ENCODE assay signal across 8 cellular contexts in genomic region chr17:45231481-45232116, GRCh38. TPM values are rescaled to one million over a fixed set of nuclear protein-coding genes. Genes with fewer than 3 reads are reported as not detected.
DNase-seq lines count a peak whose midpoint lies in the region; ATAC-seq and TF ChIP-seq lines count a peak whose summit lies in the region.

No MANE protein-coding gene starts in this region.

- POLR2A ChIA-PET in CD8-positive, alpha-beta memory T cell (lab: Charles Lee), result interaction anchor here (1.0 to 4.0 kb wide), 4 partner anchors 9 to 24 kb away, joined by 3 to 36 read pairs (median 4); partner anchors contain the start of gene FMNL1

- peaks cover 77 to 91% (median 77%) of the 10 kb centered on the region in 3 donors for H3K4me1 Mint-ChIP-seq in CD8-positive, alpha-beta memory T cell
- peaks cover 31 to 62% (median 52%) of the 10 kb centered on the region in 3 donors for H3K4me1 Mint-ChIP-seq in IgD-negative memory B cell

- no peaks in the 10 kb centered on the region for H3K27me3 ChIP-seq in CD8-positive, alpha-beta memory T cell (ENCODE audit: insufficient read depth, low read length, poor library complexity, severe bottlenecking)

- peaks cover 75% of the 10 kb centered on the region for H3K4me1 ChIP-seq in CD8-positive, alpha-beta memory T cell (ENCODE audit: insufficient read depth, low read length)
- peaks cover 15% of the 10 kb centered on the region for H3K4me1 ChIP-seq in mucosa of descending colon (ENCODE audit: low read depth)

- no peaks in the 10 kb centered on the region for H3K9me3 ChIP-seq in CD8-positive, alpha-beta memory T cell (ENCODE audit: low read length)
- no peaks in the 10 kb centered on the region for H3K9me3 ChIP-seq in mucosa of descending colon

- H3K27ac Mint-ChIP-seq in CD8-positive, alpha-beta memory T cell, result peak overlapping the region; percentile 54 to 100 (median 90)
- H3K27ac Mint-ChIP-seq in IgD-negative memory B cell, result peak overlapping the region; percentile 73 to 100 (median 99)

- in situ Hi-C loops in astrocyte of the cerebellum (cut with HindIII; ENCODE audit: low sequenced_read_pairs), result no loop called here

- peak overlapping the region in 3 of 7 donors; percentile 20 to 59 (median 36) for H3K4me3 Mint-ChIP-seq in CD8-positive, alpha-beta memory T cell
- peak overlapping the region in 2 of 4 donors; percentile 9 to 48 for H3K4me3 Mint-ChIP-seq in IgD-negative memory B cell

- CTCF ChIA-PET in CD8-positive, alpha-beta memory T cell (lab: Charles Lee), result interaction anchor here (1.0 to 13.0 kb wide), 9 partner anchors 11 to 153 kb away, joined by 3 to 409 read pairs (median 11); partner anchors contain the start of genes ACBD4, FMNL1 and HEXIM1

- no peak overlapping the region for H3K27ac ChIP-seq in CD8-positive, alpha-beta memory T cell (ENCODE audit: low read depth, low read length)

- intact Hi-C loops in mucosa of descending colon (cut with DNase I, micrococcal nuclease), result no loop called here

- peak; percentile 10 for ATAC-seq in mucosa of descending colon
- ATAC-seq in GM21619 (IDR thresholded peaks at IDR 0.05; ENCODE audit: unreplicated experiment), result no peak
- no peak for ATAC-seq in GM21717 (IDR thresholded peaks at IDR 0.05; ENCODE audit: unreplicated experiment)
- no peak for ATAC-seq in HG03442 (IDR thresholded peaks at IDR 0.05; ENCODE audit: unreplicated experiment)
- ATAC-seq in GM18868 (IDR thresholded peaks at IDR 0.05; ENCODE audit: unreplicated experiment), result no peak

- no peak for DNase-seq in CD8-positive, alpha-beta memory T cell
- DNase-seq in astrocyte of the cerebellum (ENCODE audit: low read depth), result no peak
- peak in 1 of 3 donors; percentile 50 for DNase-seq in mucosa of descending colon

- H3K9me3 Mint-ChIP-seq in CD8-positive, alpha-beta memory T cell, result no peaks in the 10 kb centered on the region
- no peaks in the 10 kb centered on the region for H3K9me3 Mint-ChIP-seq in IgD-negative memory B cell

- peaks cover 15% of the 10 kb centered on the region for H3K36me3 ChIP-seq in CD8-positive, alpha-beta memory T cell (ENCODE audit: insufficient read depth, low read length)
- no peaks in the 10 kb centered on the region for H3K36me3 ChIP-seq in mucosa of descending colon (ENCODE audit: low read depth)

- H3K36me3 Mint-ChIP-seq in CD8-positive, alpha-beta memory T cell, result peaks cover 0 to 69% (median 8%) of the 10 kb centered on the region in 3 donors
- H3K36me3 Mint-ChIP-seq in IgD-negative memory B cell, result peaks cover 3% of the 10 kb centered on the region

- no peak overlapping the region for H3K4me3 ChIP-seq in CD8-positive, alpha-beta memory T cell (ENCODE audit: low read length)
- no peak overlapping the region for H3K4me3 ChIP-seq in astrocyte of the cerebellum (ENCODE audit: low read depth, low read length)
- H3K4me3 ChIP-seq in mucosa of descending colon, result no peak overlapping the region

- TF ChIP-seq CTCF in astrocyte of the cerebellum (IDR thresholded peaks at IDR 0.05; ENCODE audit: low read depth, low read length, missing control alignments) (peak; percentile 30), mucosa of descending colon (IDR thresholded peaks at IDR 0.05) (no peak)

- peaks cover 0 to 2% of the 10 kb centered on the region in 2 donors for H3K27me3 Mint-ChIP-seq in CD8-positive, alpha-beta memory T cell
- no peaks in the 10 kb centered on the region for H3K27me3 Mint-ChIP-seq in IgD-negative memory B cell

RNA-seq across cellular contexts. Expression of gene FMNL1, which starts 9.9 kb away (rescaled TPM):
- total RNA-seq in CD8-positive, alpha-beta memory T cell, result 100 to 1,000 TPM; 260 to 265 TPM
- polyA plus RNA-seq in CD8-positive, alpha-beta memory T cell, result 58.6 TPM
- polyA plus RNA-seq in IgD-negative memory B cell, result 36.5 TPM
- total RNA-seq in mucosa of descending colon, result 10 to 100 TPM in 2 of 3 donors, 1 to 10 TPM in 1; 7.4 to 18.1 (median 17.3) TPM

RNA-seq across cellular contexts. Expression of gene SPATA32, which starts 30.3 kb away (rescaled TPM):
- total RNA-seq in CD8-positive, alpha-beta memory T cell, result under 1 TPM in 1 of 2 experiments, not detected in 1; 0.15 TPM
- polyA plus RNA-seq in CD8-positive, alpha-beta memory T cell, result 0.33 TPM
- 0.34 TPM for polyA plus RNA-seq in IgD-negative memory B cell
- under 1 TPM in 2 of 3 donors, not detected in 1; 0.19 to 0.22 TPM for total RNA-seq in mucosa of descending colon

Comparison
In these comparisons a context has a peak if more than half of its experiments do, and no peak if none do; other contexts are left out.
1. RNA of gene FMNL1, which starts 9.9 kb away (total RNA-seq): 260 to 265 TPM in CD8-positive, alpha-beta memory T cell; 7.4 to 18.1 TPM in mucosa of descending colon; every median in the first group is over 10 times any median in the second.